8 cellular contexts compared by ENCODE assay signal in genomic region chr11:82009133-82009532, GRCh38.
"Had no signal": no experiment of that assay in that cellular context is flagged by ENCODE, and none has a peak within 500 bp of the region (broad histone marks: within the 10 kb centered on the region; RNA-seq: fewer than 3 reads in every experiment).

No MANE protein-coding gene starts in this region.

- ATAC-seq: K562 had no signal

- DNase-seq: Karpas-422, KBM-7, KG1 had no signal

- FAIRE-seq: HTR-8/SVneo, K562 had no signal

- H3K36me3 Mint-ChIP-seq: IgD-negative memory B cell had no signal

- H3K4me3 ChIP-seq: K562 had no signal

- H3K27me3 Mint-ChIP-seq: IgD-negative memory B cell had no signal

- H3K9me3 Mint-ChIP-seq: IgD-negative memory B cell had no signal

- H3K27ac Mint-ChIP-seq: IgD-negative memory B cell had no signal

- H3K4me3 Mint-ChIP-seq: IgD-negative memory B cell had no signal

- H3K27ac ChIP-seq: HL-60, KMS-11 had no signal

- H3K4me2 ChIP-seq: KMS-11 had no signal

- H3K4me1 Mint-ChIP-seq: IgD-negative memory B cell had no signal

- H3K9ac ChIP-seq: KMS-11 had no signal
